ENCODE assay signal across 17 cellular contexts in genomic region chr5:25568989-25569625, GRCh38.
DNase-seq lines count a peak whose midpoint lies in the region; ATAC-seq and TF ChIP-seq lines count a peak whose summit lies in the region.
"Had no signal": no experiment of that assay in that cellular context is flagged by ENCODE, and none has a peak within 500 bp of the region (broad histone marks: within the 10 kb centered on the region; RNA-seq: fewer than 3 reads in every experiment).

No MANE protein-coding gene starts in this region.

- intact Hi-C loops in Panc1 (cut with micrococcal nuclease; ENCODE audit: unreplicated experiment): no loop called here
- intact Hi-C loops in heart left ventricle (cut with DNase I): no loop called here

- 88 to 93% (median 90%) methylated on average over 17 of the region's 17 CpGs for WGBS in heart left ventricle, 4 donors

- POLR2A ChIA-PET in HEK293 (lab: Yijun Ruan, JAX) (no interaction called here), Panc1 (lab: Charles Lee) (no interaction called here)

- H3K4me1 Mint-ChIP-seq in effector memory CD8-positive, alpha-beta T cell (ENCODE audit: low read depth in 2 of 2): peaks cover 0 to 5% of the 10 kb centered on the region in 2 donors

- H3K27ac ChIP-seq in HEK293 (ENCODE audit: extremely low read depth, low read depth, low read length) (no peak overlapping the region), Panc1 (ENCODE audit: low read length) (no peak overlapping the region; the same call in 1 of the 2 replicates), heart left ventricle (no peak overlapping the region)
- H3K27ac ChIP-seq: stomach had no signal

- in situ Hi-C loops in Panc1 (cut with HindIII; ENCODE audit: low pct_unique_long_range_greater_than_20kb, low sequenced_read_pairs): no loop called here

- peaks cover 4% of the 10 kb centered on the region for H3K36me3 Mint-ChIP-seq in effector memory CD8-positive, alpha-beta T cell (ENCODE audit: insufficient read depth)
- H3K36me3 Mint-ChIP-seq: brain; CD4-positive, CD25-positive, alpha-beta regulatory T cell had no signal

- H3K27me3 ChIP-seq in Panc1 (ENCODE audit: control insufficient read depth, insufficient read depth, low read length) (no peaks in the 10 kb centered on the region), heart left ventricle (no peaks in the 10 kb centered on the region)
- H3K27me3 ChIP-seq: stomach had no signal

- BruUV-seq in Panc1 (replicated peaks; lab: Mats Ljungman, UMichigan): no TSS peak

- TF ChIP-seq POLR2A in heart left ventricle (IDR thresholded peaks at IDR 0.05): no peak

- peaks cover 0 to 4% of the 10 kb centered on the region in 2 donors for H3K9me3 Mint-ChIP-seq in effector memory CD8-positive, alpha-beta T cell

- H3K9me3 ChIP-seq in HEK293 (ENCODE audit: control insufficient read depth, insufficient read depth, low read depth, low read length) (no peaks in the 10 kb centered on the region; the same call in 1 of the 2 replicates), Panc1 (ENCODE audit: control insufficient read depth, insufficient read depth, low read depth, low read length) (no peaks in the 10 kb centered on the region), heart left ventricle (peaks cover 0 to 16% (median 0%) of the 10 kb centered on the region in 12 donors)

- TF ChIP-seq CTCF in HEK293 (tag by site-specific recombination; IDR thresholded peaks at IDR 0.05): no peak
- no peak for TF ChIP-seq CTCF in Panc1 (IDR thresholded peaks at IDR 0.05)
- TF ChIP-seq CTCF in heart left ventricle (IDR thresholded peaks at IDR 0.05): no peak

- no peaks in the 10 kb centered on the region for H3K27me3 Mint-ChIP-seq in effector memory CD8-positive, alpha-beta T cell
- H3K27me3 Mint-ChIP-seq: brain; CD4-positive, CD25-positive, alpha-beta regulatory T cell had no signal

- H3K27ac Mint-ChIP-seq in effector memory CD8-positive, alpha-beta T cell: peak overlapping the region; percentile 11 to 47
- H3K27ac Mint-ChIP-seq: brain had no signal

- peak overlapping the region; percentile 19 to 42 for H3K4me3 Mint-ChIP-seq in effector memory CD8-positive, alpha-beta T cell

- H3K4me1 ChIP-seq in HEK293 (ENCODE audit: control insufficient read depth, insufficient read depth, low read length) (no peaks in the 10 kb centered on the region), Panc1 (ENCODE audit: control insufficient read depth, insufficient read depth, low read length) (no peaks in the 10 kb centered on the region), heart left ventricle (no peaks in the 10 kb centered on the region)
- H3K4me1 ChIP-seq: stomach had no signal

- CTCF ChIA-PET in HEK293 (lab: Yijun Ruan, JAX): interaction anchor here (0.6 kb wide), 1 partner anchor 1395 kb away, joined by 3 read pairs; no protein-coding TSS in a partner anchor
- CTCF ChIA-PET in Panc1 (lab: Charles Lee): no interaction called here

- DNase-seq in DMS53 (lab: John Stamatoyannopoulos, UW) (peak; percentile 23), DMS53 treated with DMSO at 0.1 percent for 48 hours (lab: John Stamatoyannopoulos, UW; ENCODE audit: unreplicated experiment) (no peak), Panc1 (ENCODE audit: low read depth, low spot score) (no peak), heart left ventricle (no peak), NCI-H2196 treated with DMSO at 0.1 percent for 48 hours (lab: John Stamatoyannopoulos, UW; ENCODE audit: unreplicated experiment) (no peak), dermis blood vessel endothelial cell (no peak)
- no peak for DNase-seq in effector memory CD8-positive, alpha-beta T cell
- DNase-seq: 8988T; activated CD4-positive, CD25-positive, alpha-beta regulatory T cell treated with anti-CD3 and anti-CD28 coated beads, Interleukin-2, amount 50 U/mL, for 72 hours; foreskin fibroblast; H7; NCI-H2081; stomach had no signal

- ATAC-seq in Panc1 (no peak), heart left ventricle (no peak)
- peak; percentile 31 for ATAC-seq in effector memory CD8-positive, alpha-beta T cell (replicated peaks)

- H3K36me3 ChIP-seq in HEK293 (ENCODE audit: control insufficient read depth in 2 of 2, insufficient read depth in 1 of 2, low read length in 2 of 2): no peaks in the 10 kb centered on the region
- H3K36me3 ChIP-seq in Panc1 (ENCODE audit: control insufficient read depth, insufficient read depth, low read length): no peaks in the 10 kb centered on the region; the same call in 1 of the 2 replicates
- no peaks in the 10 kb centered on the region for H3K36me3 ChIP-seq in heart left ventricle
- H3K36me3 ChIP-seq: stomach had no signal

- no peak overlapping the region for H3K4me3 ChIP-seq in HEK293 (ENCODE audit: low read depth, low read length)
- peak overlapping the region; percentile 20 to 23; a peak in 3 of 4 replicates for H3K4me3 ChIP-seq in Panc1 (ENCODE audit: low read depth in 2 of 2, low read length in 2 of 2)
- no peak overlapping the region for H3K4me3 ChIP-seq in heart left ventricle
- H3K4me3 ChIP-seq: smooth muscle cell, stomach had no signal

TF ChIP-seq in HEK293, 187 proteins besides CTCF, POLR2A, EP300 and RAD21 (continues in another document):
- TF ChIP-seq SP2 (tag by site-specific recombination; IDR thresholded peaks at IDR 0.05) (peak; percentile 42; the same call in 1 of the 2 replicates), ZNF18 (tag by site-specific recombination; IDR thresholded peaks at IDR 0.05) (no peak), ZNF558 (tag by site-specific recombination; IDR thresholded peaks at IDR 0.05) (no peak), KLF8 (tag by site-specific recombination; IDR thresholded peaks at IDR 0.05) (no peak), ZNF324 (tag by site-specific recombination; IDR thresholded peaks at IDR 0.05) (no peak), ZNF366 (tag by site-specific recombination; conservative IDR thresholded peaks at IDR 0.05) (0 out of 2 replicates have a peak, but pooled peaks have one; percentile 13), SETDB1 (IDR thresholded peaks at IDR 0.05; ENCODE audit: insufficient read length, low read length) (peak; percentile 34), INSM2 (tag by site-specific recombination; IDR thresholded peaks at IDR 0.05) (no peak), KLF17 (tag by site-specific recombination; IDR thresholded peaks at IDR 0.05) (no peak), ZNF785 (tag by site-specific recombination; IDR thresholded peaks at IDR 0.05) (no peak), ZBTB17 (tag by site-specific recombination; IDR thresholded peaks at IDR 0.05) (0 out of 2 replicates have a peak, but pooled peaks have one; percentile 25), SCRT1 (tag by site-specific recombination; IDR thresholded peaks at IDR 0.05; ENCODE audit: borderline replicate concordance) (no peak), ZNF335 (tag by site-specific recombination; conservative IDR thresholded peaks at IDR 0.05) (peak; percentile 52), PRDM1 (tag by site-specific recombination; IDR thresholded peaks at IDR 0.05) (peak; percentile 99), ZNF704 (tag by site-specific recombination; IDR thresholded peaks at IDR 0.05) (no peak), HOXA7 (CRISPR knock-in tag; IDR thresholded peaks at IDR 0.05; ENCODE audit: borderline replicate concordance) (no peak), SP7 (tag by site-specific recombination; IDR thresholded peaks at IDR 0.05) (0 out of 2 replicates have a peak, but pooled peaks have one; percentile 14)

Comparison
In these comparisons a context has a peak if more than half of its experiments do, and no peak if none do; other contexts are left out.
1. H3K4me3 ChIP-seq: peak in Panc1 (2 of 2); none in HEK293 (single experiment) and heart left ventricle (0 of 12).